Comparison of ENCODE assay signal across 8 cellular contexts in genomic region chr1:26784023-26784871, GRCh38. TPM values are rescaled to one million over a fixed set of nuclear protein-coding genes. Genes with fewer than 3 reads are reported as not detected.
DNase-seq lines count a peak whose midpoint lies in the region; ATAC-seq and TF ChIP-seq lines count a peak whose summit lies in the region.

No MANE protein-coding gene starts in this region.

- peak overlapping the region; percentile 92 for H3K27ac ChIP-seq in mesodermal cell (ENCODE audit: low read depth, low read length, severe bottlenecking)

- no peak for ATAC-seq in HG03135 (IDR thresholded peaks at IDR 0.05; ENCODE audit: unreplicated experiment)
- no peak for ATAC-seq in HG02571 (IDR thresholded peaks at IDR 0.05; ENCODE audit: unreplicated experiment)

- DNase-seq in H4 (ENCODE audit: low spot score) (peak; percentile 44), NCI-H510A treated with DMSO at 0.1 percent for 48 hours (lab: John Stamatoyannopoulos, UW) (peak; percentile 79), choroid plexus epithelial cell (ENCODE audit: low read depth) (peak; percentile 98), dedifferentiated amniotic fluid mesenchymal stem cell (ENCODE audit: extremely low spot score) (no peak), epidermal melanocyte (ENCODE audit: insufficient read length, low spot score) (no peak)

- H3K4me3 ChIP-seq in choroid plexus epithelial cell (ENCODE audit: low read depth, low read length) (no peak overlapping the region), mesodermal cell (ENCODE audit: extremely low read depth, insufficient read depth, low read length, poor library complexity, severe bottlenecking) (no peak overlapping the region)

- peaks cover 57% of the 10 kb centered on the region for H3K4me1 ChIP-seq in mesodermal cell (ENCODE audit: control insufficient read depth, insufficient read depth, low read length, poor library complexity, severe bottlenecking)

- H3K9me3 ChIP-seq in mesodermal cell (ENCODE audit: control insufficient read depth, low read length) = no peaks in the 10 kb centered on the region

- H3K36me3 ChIP-seq in mesodermal cell (ENCODE audit: control insufficient read depth, insufficient read depth, low read length) = peaks cover 46% of the 10 kb centered on the region

- WGBS in mesodermal cell (ENCODE audit: insufficient coverage in 2 of 2), 2 experiments = 100% methylated on average over 1 to 2 of the region's 2 CpGs

- no peak for TF ChIP-seq CTCF in choroid plexus epithelial cell (conservative IDR thresholded peaks at IDR 0.05; ENCODE audit: low read depth, low read length)

RNA-seq across cellular contexts. Expression of gene PIGV, which starts 3.5 kb away (rescaled TPM):
- total RNA-seq in H4 (2014; rRNA removed; shearing (Covaris generic)) = 14.5 and 15.2 TPM in 2 replicates
- 9.0 TPM for polyA plus RNA-seq in mesodermal cell (2013, experiment 1 of 2)
- 9.2 TPM for polyA plus RNA-seq in mesodermal cell (2013, experiment 2 of 2)

RNA-seq across cellular contexts. Expression of gene ZDHHC18, which starts 42.2 kb away (rescaled TPM):
- 13.8 and 15.9 TPM in 2 replicates for total RNA-seq in H4 (2014; rRNA removed; shearing (Covaris generic))
- polyA plus RNA-seq in mesodermal cell (2013, experiment 1 of 2) = 29.2 TPM
- 32.6 TPM for polyA plus RNA-seq in mesodermal cell (2013, experiment 2 of 2)

Comparison
In these comparisons a context has a peak if more than half of its experiments do, and no peak if none do; other contexts are left out.
1. DNase-seq: peak in H4 (single experiment), NCI-H510A treated with DMSO at 0.1 percent for 48 hours (single experiment) and choroid plexus epithelial cell (single experiment); none in dedifferentiated amniotic fluid mesenchymal stem cell (single experiment) and epidermal melanocyte (single experiment).